Comparison of ENCODE assay signal across 8 cellular contexts in genomic region chr2:208025814-208026184, GRCh38. TPM values are rescaled to one million over a fixed set of nuclear protein-coding genes. Genes with fewer than 3 reads are reported as not detected.
DNase-seq lines count a peak whose midpoint lies in the region; ATAC-seq, FAIRE-seq and TF ChIP-seq lines count a peak whose summit lies in the region.

No MANE protein-coding gene starts in this region.

- TF ChIP-seq CTCF in HFF-Myc (IDR thresholded peaks at IDR 0.05; ENCODE audit: low read depth, low read length, missing control alignments) (no peak), GM12878 (IDR thresholded peaks at IDR 0.05 in 2 of 3, conservative IDR thresholded peaks at IDR 0.05 in 1 of 3; ENCODE audit: control insufficient read depth in 2 of 3, extremely low read depth in 1 of 3, insufficient read depth in 1 of 3, low read depth in 3 of 3, low read length in 3 of 3) (no peak)

- TF ChIP-seq POLR2A in GM12878 (IDR thresholded peaks at IDR 0.05; ENCODE audit: low read depth, low read length) = no peak

- intact Hi-C loops in GM12878 (cut with micrococcal nuclease; ENCODE audit: unreplicated experiment) = no loop called here

- H3K79me2 ChIP-seq in GM12878 (ENCODE audit: control insufficient read depth, insufficient read depth, low read length) = peaks cover 4% of the 10 kb centered on the region

- no peaks in the 10 kb centered on the region for H3K27me3 ChIP-seq in GM12878 (replicated peaks in 1 of 2; ENCODE audit: control insufficient read depth in 2 of 2, insufficient read depth in 2 of 2, low read length in 1 of 2)

- H3K4me3 ChIP-seq in HFF-Myc (replicated peaks; ENCODE audit: low read depth, low read length) (peak overlapping the region; percentile 84), GM12878 (peak overlapping the region; percentile 79)

- CTCF ChIA-PET in GM12878 (lab: Yijun Ruan, JAX) = interaction anchor here (0.8 to 1.9 kb wide), 4 partner anchors 8 to 300 kb away, joined by 3 to 10 read pairs (median 6); no protein-coding TSS in a partner anchor

- no peaks in the 10 kb centered on the region for H3K36me3 ChIP-seq in GM12878 (ENCODE audit: control insufficient read depth in 2 of 2, insufficient read depth in 2 of 2, low read length in 1 of 2)

- POLR2A ChIA-PET in GM12878 (lab: Charles Lee) = no interaction called here

- H2AFZ ChIP-seq in GM12878 (ENCODE audit: control insufficient read depth, low read depth, low read length) = peak overlapping the region; percentile 99

- peak overlapping the region; percentile 81 for H3K27ac ChIP-seq in GM12878 (ENCODE audit: control insufficient read depth, insufficient read depth)

- ATAC-seq in GM12878 (peak; percentile 30), HG03196 (IDR thresholded peaks at IDR 0.05; ENCODE audit: unreplicated experiment) (no peak)

- TF ChIP-seq RAD21 in GM12878 (IDR thresholded peaks at IDR 0.05; ENCODE audit: insufficient read depth, low read depth, low read length) = no peak

- BruUV-seq in GM12878 (replicated peaks; lab: Mats Ljungman, UMichigan) = TSS peak; percentile 62

- SMC1A ChIA-PET in GM12878 (lab: Charles Lee; ENCODE audit: uncharacterized antibody, unreplicated experiment) = interaction anchor here (1.1 to 2.2 kb wide), 5 partner anchors 8 to 280 kb away, joined by 3 to 10 read pairs (median 5); no protein-coding TSS in a partner anchor

- TF ChIP-seq EP300 in GM12878 (IDR thresholded peaks at IDR 0.05; ENCODE audit: borderline replicate concordance in 1 of 2, control insufficient read depth in 1 of 2, low read depth in 2 of 2, low read length in 2 of 2) = no peak

- DNase-seq in Daoy (ENCODE audit: low read depth) = peak; percentile 25
- DNase-seq in HFF-Myc (ENCODE audit: extremely low read depth, low read depth) = no peak
- peak; percentile 36 for DNase-seq in RPMI7951 (ENCODE audit: low read depth)
- no peak for DNase-seq in GM12878 (ENCODE audit: low read depth, low spot score)
- DNase-seq in left kidney (ENCODE audit: low read depth, low spot score) = peak; percentile 50
- DNase-seq in stimulated activated CD8-positive, alpha-beta memory T cell treated with anti-CD3 and anti-CD28 coated beads, Interleukin-4, amount 100 ng/mL, for 48 hours = peak; percentile 58
- DNase-seq in NCI-H1092 (lab: John Stamatoyannopoulos, UW) = no peak

- RAD21 ChIA-PET in GM12878 (lab: Charles Lee; ENCODE audit: unreplicated experiment) = interaction anchor here (2.1 to 2.6 kb wide), 2 partner anchors 15 to 280 kb away, joined by 7 to 11 read pairs; no protein-coding TSS in a partner anchor

- in situ Hi-C loops in GM12878 (cut with MboI) = no loop called here

- H4K20me1 ChIP-seq in GM12878 (ENCODE audit: control insufficient read depth, insufficient read depth) = no peaks in the 10 kb centered on the region

- peak overlapping the region; percentile 89 for H3K9ac ChIP-seq in GM12878 (ENCODE audit: control insufficient read depth, insufficient read depth, low read length)

- no peaks in the 10 kb centered on the region for H3K9me3 ChIP-seq in GM12878 (replicated peaks; ENCODE audit: control insufficient read depth, insufficient read depth, low read length)

- peak overlapping the region; percentile 95 for H3K4me2 ChIP-seq in GM12878 (ENCODE audit: control insufficient read depth, insufficient read depth)

- no peak for FAIRE-seq in GM12878 (lab: Jason Lieb, UNC)

- 1% methylated on average over 10 of the region's 10 CpGs for WGBS in GM12878 (ENCODE audit: insufficient coverage, insufficient replicate concordance, low lambda C conversion rate, missing lambda C conversion rate)

- H3K4me1 ChIP-seq in GM12878 (ENCODE audit: control insufficient read depth, insufficient read depth, low read length) = peaks cover 4% of the 10 kb centered on the region

TF ChIP-seq in GM12878, 131 proteins besides CTCF, POLR2A, EP300 and RAD21 (continues in another document):
- TF ChIP-seq NFYA (IDR thresholded peaks at IDR 0.05; ENCODE audit: borderline replicate concordance, low read depth, low read length) (no peak), DPF2 (IDR thresholded peaks at IDR 0.05) (0 out of 2 replicates have a peak, but pooled peaks have one; percentile 1), IKZF2 (IDR thresholded peaks at IDR 0.05) (0 out of 4 replicates have a peak, but pooled peaks of 1 of the 2 experiments have one; percentile 18), EED (IDR thresholded peaks at IDR 0.05; ENCODE audit: low read depth) (no peak), ZNF622 (IDR thresholded peaks at IDR 0.05) (no peak), BCL3 (IDR thresholded peaks at IDR 0.05; ENCODE audit: borderline replicate concordance, insufficient read depth, low read depth, low read length, poor library complexity, severe bottlenecking) (no peak), USF1 (IDR thresholded peaks at IDR 0.05; ENCODE audit: borderline replicate concordance, extremely low read length, insufficient read depth, low read depth, low read length) (no peak), IRF3 (IDR thresholded peaks at IDR 0.05) (no peak), KAT2A (conservative IDR thresholded peaks at IDR 0.05; ENCODE audit: control insufficient read depth, low read depth, low read length) (no peak), ZNF384 (IDR thresholded peaks at IDR 0.05; ENCODE audit: borderline replicate concordance, low read depth, low read length) (no peak), RB1 (IDR thresholded peaks at IDR 0.05; ENCODE audit: borderline replicate concordance) (no peak), MYC (IDR thresholded peaks at IDR 0.05; ENCODE audit: insufficient read depth, insufficient read length, insufficient replicate concordance, low read length, severe bottlenecking) (no peak)

RNA-seq across cellular contexts. Expression of gene PLEKHM3, which starts 0.5 kb away (rescaled TPM):
- 6.2 and 6.4 TPM in 2 replicates for total RNA-seq in Daoy (2014; rRNA removed; shearing (Covaris generic))
- 6.7 and 6.8 TPM in 2 replicates for total RNA-seq in RPMI7951 (2014; rRNA removed; shearing (Covaris generic))
- total RNA-seq in GM12878 (2013; cell fraction: nucleolus; rRNA removed) = 27.9 and 31.8 TPM in 2 replicates
- total RNA-seq in GM12878 (2014; rRNA removed) = 3.4 and 4.1 TPM in 2 replicates
- total RNA-seq in GM12878 (2014; rRNA removed; fragmentation: Illumina TruSeq; extraction: Trizol) = 3.7 and 4.1 TPM in 2 replicates
- total RNA-seq in GM12878 (2021) = 4.7 and 5.6 TPM in 2 replicates
- polyA plus RNA-seq in GM12878 (2011; ENCODE audit: low read depth) = 1.2 TPM
- 2.7 TPM in 2 replicates for polyA plus RNA-seq in GM12878 (2011; rRNA removed)
- 2.8 and 3.5 TPM in 2 replicates for polyA plus RNA-seq in GM12878 (2011; cell fraction: cytosol; rRNA removed)
- 3.1 and 3.4 TPM in 2 replicates for polyA plus RNA-seq in GM12878 (2011; cell fraction: nucleus; rRNA removed)
- 1.6 and 1.9 TPM in 2 replicates for polyA plus RNA-seq in GM12878 (2012)
- polyA plus RNA-seq in GM12878 (2014; fragmentation: Illumina TruSeq; extraction: Trizol) = 3.8 and 5.1 TPM in 2 replicates
- 1 to 10 TPM; 1.4 to 2.0 TPM for polyA plus RNA-seq in GM12878 (2014; fragmentation: Nextera tagmentation; extraction: Ambion mirVana)
- polyA plus RNA-seq in GM12878 (2014; rRNA removed) = 2.8 and 3.8 TPM in 2 replicates
- 1 to 10 TPM; 2.2 to 2.3 TPM for polyA plus RNA-seq in GM12878 (2016; fragmentation: Nextera tagmentation; extraction: Ambion mirVana)
- polyA minus RNA-seq in GM12878 (2011; rRNA and poly(A)+ RNA removed) = 13.5 and 14.4 TPM in 2 replicates
- 1.3 and 3.0 TPM in 2 replicates for polyA minus RNA-seq in GM12878 (2011; cell fraction: cytosol; rRNA and poly(A)+ RNA removed)
- 9.9 and 18.0 TPM in 2 replicates for polyA minus RNA-seq in GM12878 (2011; cell fraction: nucleus; rRNA and poly(A)+ RNA removed)

Comparison
In these comparisons a context has a peak if more than half of its experiments do, and no peak if none do; other contexts are left out.
1. DNase-seq: peak in Daoy (single experiment), RPMI7951 (single experiment), left kidney (single experiment) and stimulated activated CD8-positive, alpha-beta memory T cell treated with anti-CD3 and anti-CD28 coated beads, Interleukin-4, amount 100 ng/mL, for 48 hours (single experiment); none in HFF-Myc (single experiment), GM12878 (single experiment) and NCI-H1092 (single experiment).